In genomic region chr12:68490476-68490875, GRCh38 we compare ENCODE assay signal across 24 cellular contexts.
DNase-seq lines count a peak whose midpoint lies in the region; ATAC-seq and TF ChIP-seq lines count a peak whose summit lies in the region.
"Had no signal": no experiment of that assay in that cellular context is flagged by ENCODE, and none has a peak within 500 bp of the region (broad histone marks: within the 10 kb centered on the region; RNA-seq: fewer than 3 reads in every experiment).

No MANE protein-coding gene starts in this region.

- no peaks in the 10 kb centered on the region for H3K27me3 ChIP-seq in Caco-2 (replicated peaks; ENCODE audit: control insufficient read depth, insufficient read depth, low read length)
- no peaks in the 10 kb centered on the region for H3K27me3 ChIP-seq in osteoblast (ENCODE audit: insufficient read depth, low read length)
- no peaks in the 10 kb centered on the region for H3K27me3 ChIP-seq in right atrium auricular region
- no peaks in the 10 kb centered on the region for H3K27me3 ChIP-seq in aorta (ENCODE audit: control insufficient read depth in 1 of 2, insufficient read depth in 2 of 2, low read length in 1 of 2)
- H3K27me3 ChIP-seq: BLaER1 treated with 17β-estradiol and CSF1 and Interleukin-3, amounts not matched to agents 10 nM and 100 nM had no signal

- intact Hi-C loops in Caco-2 (cut with micrococcal nuclease; ENCODE audit: unreplicated experiment) (no loop called here), aorta (cut with DNase I) (no loop called here)

- no peaks in the 10 kb centered on the region for H3K9me3 ChIP-seq in Caco-2
- H3K9me3 ChIP-seq in osteoblast (ENCODE audit: low read depth, low read length): no peaks in the 10 kb centered on the region
- H3K9me3 ChIP-seq in right atrium auricular region: no peaks in the 10 kb centered on the region
- no peaks in the 10 kb centered on the region for H3K9me3 ChIP-seq in aorta (ENCODE audit: control insufficient read depth, low read length)
- H3K9me3 ChIP-seq: A549, MG63 had no signal

- H3K79me2 ChIP-seq in osteoblast (ENCODE audit: insufficient read depth, low read length): no peaks in the 10 kb centered on the region

- POLR2A ChIA-PET in Caco-2 (lab: Charles Lee): no interaction called here

- CTCF ChIA-PET in Caco-2 (lab: Charles Lee): no interaction called here

- peaks cover 6% of the 10 kb centered on the region for H3K4me1 Mint-ChIP-seq in Caco-2 (ENCODE audit: low read depth, unreplicated experiment)
- H3K4me1 Mint-ChIP-seq in T-helper 2 cell treated with Interferon-gamma antibody and Interleukin-4, amounts not matched to agents 5 μg/mL and 100 μg/mL, for 36 hours (ENCODE audit: low read depth): peaks cover 17% of the 10 kb centered on the region

- no peaks in the 10 kb centered on the region for H4K20me1 ChIP-seq in osteoblast (ENCODE audit: insufficient read depth, low read length)
- H4K20me1 ChIP-seq: BLaER1 treated with 17β-estradiol and CSF1 and Interleukin-3, amounts not matched to agents 10 nM and 100 nM had no signal

- H3K4me2 ChIP-seq in osteoblast (ENCODE audit: insufficient read depth, low read length): no peak overlapping the region
- H3K4me2 ChIP-seq: A549 had no signal

- H3K9me3 Mint-ChIP-seq in Caco-2 (ENCODE audit: unreplicated experiment): no peaks in the 10 kb centered on the region
- no peaks in the 10 kb centered on the region for H3K9me3 Mint-ChIP-seq in T-helper 2 cell treated with Interferon-gamma antibody and Interleukin-4, amounts not matched to agents 5 μg/mL and 100 μg/mL, for 36 hours
- H3K9me3 Mint-ChIP-seq: H9 had no signal

- H3K27me3 Mint-ChIP-seq in Caco-2 (ENCODE audit: insufficient read depth, unreplicated experiment): no peaks in the 10 kb centered on the region
- H3K27me3 Mint-ChIP-seq in T-helper 2 cell treated with Interferon-gamma antibody and Interleukin-4, amounts not matched to agents 5 μg/mL and 100 μg/mL, for 36 hours (ENCODE audit: low read depth): no peaks in the 10 kb centered on the region

- TF ChIP-seq CTCF in Caco-2 (IDR thresholded peaks at IDR 0.05; ENCODE audit: insufficient read depth in 1 of 2, low read depth in 1 of 2, low read length in 1 of 2, severe bottlenecking in 1 of 2, unreplicated experiment in 1 of 2): no peak
- TF ChIP-seq CTCF in osteoblast (IDR thresholded peaks at IDR 0.05; ENCODE audit: extremely low read depth, low read depth, low read length): no peak
- TF ChIP-seq CTCF in right atrium auricular region (IDR thresholded peaks at IDR 0.05): no peak

- H3K36me3 ChIP-seq in Caco-2 (ENCODE audit: control insufficient read depth, insufficient read depth, low read length) (no peaks in the 10 kb centered on the region), osteoblast (ENCODE audit: insufficient read depth, low read length) (no peaks in the 10 kb centered on the region), right atrium auricular region (no peaks in the 10 kb centered on the region), aorta (ENCODE audit: control insufficient read depth in 1 of 2, insufficient read depth in 2 of 2, low read length in 1 of 2) (no peaks in the 10 kb centered on the region)
- H3K36me3 ChIP-seq: BLaER1 treated with 17β-estradiol and CSF1 and Interleukin-3, amounts not matched to agents 10 nM and 100 nM; MG63 had no signal

- H3K4me3 Mint-ChIP-seq in Caco-2 (ENCODE audit: unreplicated experiment): no peak overlapping the region
- no peak overlapping the region for H3K4me3 Mint-ChIP-seq in T-helper 2 cell treated with Interferon-gamma antibody and Interleukin-4, amounts not matched to agents 5 μg/mL and 100 μg/mL, for 36 hours
- H3K4me3 Mint-ChIP-seq: CD4-positive, alpha-beta memory T cell; H9 had no signal

- WGBS in aorta, 2 donors: 69 to 92% methylated on average over 1 of the region's 1 CpG

- H3K4me3 ChIP-seq in Caco-2 (ENCODE audit: low read depth, low read length) (no peak overlapping the region), osteoblast (ENCODE audit: insufficient read depth, low read length) (no peak overlapping the region), right atrium auricular region (no peak overlapping the region), aorta (ENCODE audit: low read length in 2 of 2) (no peak overlapping the region)
- H3K4me3 ChIP-seq: A549; BLaER1 treated with 17β-estradiol and CSF1 and Interleukin-3, amounts not matched to agents 10 nM and 100 nM; GM23248; MG63 had no signal

- peak overlapping the region; percentile 52 for H2AFZ ChIP-seq in osteoblast (ENCODE audit: low read length)
- H2AFZ ChIP-seq: GM23248 had no signal

- H3K27ac Mint-ChIP-seq in Caco-2 (ENCODE audit: unreplicated experiment): peak overlapping the region; percentile 6
- H3K27ac Mint-ChIP-seq in T-helper 2 cell treated with Interferon-gamma antibody and Interleukin-4, amounts not matched to agents 5 μg/mL and 100 μg/mL, for 36 hours: peak overlapping the region; percentile 8
- H3K27ac Mint-ChIP-seq: CD4-positive, alpha-beta memory T cell had no signal

- no peaks in the 10 kb centered on the region for H3K36me3 Mint-ChIP-seq in Caco-2 (ENCODE audit: insufficient read depth, unreplicated experiment)
- peaks cover 2% of the 10 kb centered on the region for H3K36me3 Mint-ChIP-seq in T-helper 2 cell treated with Interferon-gamma antibody and Interleukin-4, amounts not matched to agents 5 μg/mL and 100 μg/mL, for 36 hours (ENCODE audit: low read depth)
- H3K36me3 Mint-ChIP-seq: CD4-positive, alpha-beta memory T cell had no signal

- H3K27ac ChIP-seq in osteoblast (ENCODE audit: low read depth, low read length): no peak overlapping the region
- no peak overlapping the region for H3K27ac ChIP-seq in right atrium auricular region
- no peak overlapping the region for H3K27ac ChIP-seq in aorta (ENCODE audit: low read depth in 1 of 2, low read length in 2 of 2)
- H3K27ac ChIP-seq: A549; BLaER1 treated with 17β-estradiol and CSF1 and Interleukin-3, amounts not matched to agents 10 nM and 100 nM; GM23248; RWPE1 had no signal

- ATAC-seq in aorta (ENCODE audit: low FRiP score): no peak
- ATAC-seq: A549 had no signal

- H3K4me1 ChIP-seq in Caco-2: peaks cover 4% of the 10 kb centered on the region; the same call in 1 of the 2 replicates
- peaks cover 3% of the 10 kb centered on the region for H3K4me1 ChIP-seq in osteoblast (ENCODE audit: insufficient read depth, low read length)
- H3K4me1 ChIP-seq in right atrium auricular region: no peaks in the 10 kb centered on the region
- H3K4me1 ChIP-seq in aorta (ENCODE audit: control insufficient read depth in 1 of 2, insufficient read depth in 2 of 2, low read length in 2 of 2): no peaks in the 10 kb centered on the region
- H3K4me1 ChIP-seq: A549 had no signal

- BruUV-seq in Caco-2 (replicated peaks; lab: Mats Ljungman, UMichigan): no TSS peak

- no peak for DNase-seq in Caco-2
- no peak for DNase-seq in T-helper 2 cell treated with Interferon-gamma antibody and Interleukin-4, amounts not matched to agents 5 μg/mL and 100 μg/mL, for 36 hours (ENCODE audit: low spot score)
- peak; percentile 9 for DNase-seq in left kidney (ENCODE audit: low read depth, low spot score)
- DNase-seq in osteoblast (ENCODE audit: insufficient read length, low spot score, missing footprints): no peak
- no peak for DNase-seq in right atrium auricular region (ENCODE audit: low spot score)
- DNase-seq in aorta: no peak
- no peak for DNase-seq in DMS114 treated with DMSO at 0.1 percent for 48 hours (lab: John Stamatoyannopoulos, UW; ENCODE audit: unreplicated experiment)
- DNase-seq: AML-193; CD4-positive, alpha-beta memory T cell; COR-L47; DMS 273 treated with DMSO at 0.1 percent for 48 hours; DMS79 treated with DMSO at 0.1 percent for 48 hours; GM23248; H9; KG1; MG63; NCI-H1694; NCI-H2029 treated with DMSO at 0.1 percent for 48 hours; NCI-H446 treated with DMSO at 0.1 percent for 48 hours; NCI-H526; SHP77 had no signal
